ENCODE assay signal across 11 cellular contexts in genomic region chr15:49370782-49371181, GRCh38. TPM values are rescaled to one million over a fixed set of nuclear protein-coding genes. Genes with fewer than 3 reads are reported as not detected.
DNase-seq lines count a peak whose midpoint lies in the region; ATAC-seq and TF ChIP-seq lines count a peak whose summit lies in the region.
"Had no signal": no experiment of that assay in that cellular context is flagged by ENCODE, and none has a peak within 500 bp of the region (broad histone marks: within the 10 kb centered on the region; RNA-seq: fewer than 3 reads in every experiment).

No MANE protein-coding gene starts in this region.

- no peak overlapping the region for H2AFZ ChIP-seq in GM23248

- H3K27me3 ChIP-seq in AG04450 (ENCODE audit: control insufficient read depth, insufficient read depth, low read length) (no peaks in the 10 kb centered on the region), GM23248 (replicated peaks; ENCODE audit: insufficient read depth) (no peaks in the 10 kb centered on the region)

- no peaks in the 10 kb centered on the region for H4K20me1 ChIP-seq in GM23248 (ENCODE audit: insufficient read depth)

- no peak overlapping the region for H3K4me3 ChIP-seq in AG04450 (ENCODE audit: low read depth, low read length)
- no peak overlapping the region for H3K4me3 ChIP-seq in GM23248

- WGBS in GM23248 (ENCODE audit: low coverage in 1 of 2, low lambda C conversion rate in 2 of 2, missing lambda C conversion rate in 2 of 2), 2 experiments, result 62 to 74% methylated on average over 1 of the region's 1 CpG

- no peak overlapping the region for H3K9ac ChIP-seq in GM23248

- POLR2A ChIA-PET in AG04450 (lab: Yijun Ruan, JAX), result no interaction called here

- ATAC-seq in GM21737 (IDR thresholded peaks at IDR 0.05; ENCODE audit: unreplicated experiment) (no peak), GM21423 (IDR thresholded peaks at IDR 0.05; ENCODE audit: unreplicated experiment) (no peak), GM21447 (IDR thresholded peaks at IDR 0.05; ENCODE audit: unreplicated experiment) (no peak)
- ATAC-seq: activated CD4-positive, CD25-positive, alpha-beta regulatory T cell treated with anti-CD3 and anti-CD28 coated beads, Interleukin-2, amount 50 U/mL, for 24 hours had no signal

- DNase-seq in AG04450 (ENCODE audit: low read depth, low spot score), result no peak
- DNase-seq in GM23248, result peak; percentile 39
- DNase-seq in RPMI7951 (ENCODE audit: low read depth), result peak; percentile 20
- peak; percentile 55 for DNase-seq in fibroblast of peridontal ligament (ENCODE audit: extremely low read depth)
- no peak for DNase-seq in cerebellar nuclear complex (lab: John Stamatoyannopoulos, UW)
- DNase-seq: activated gamma-delta T cell, NCI-H526 treated with DMSO at 0.1 percent for 48 hours had no signal

- H3K9me3 ChIP-seq in AG04450 (ENCODE audit: control insufficient read depth, insufficient read depth, low read length), result no peaks in the 10 kb centered on the region
- H3K9me3 ChIP-seq in GM23248 (ENCODE audit: low read depth), result no peaks in the 10 kb centered on the region

- no peaks in the 10 kb centered on the region for H3F3A ChIP-seq in GM23248 (ENCODE audit: insufficient read depth)

- in situ Hi-C loops in GM23248 (cut with MboI), result no loop called here

- TF ChIP-seq CTCF in AG04450 (IDR thresholded peaks at IDR 0.05; ENCODE audit: low read depth, low read length), result peak; percentile 34

- CTCF ChIA-PET in AG04450 (lab: Charles Lee), result interaction anchor here (1.4 to 1.7 kb wide), 2 partner anchors 51 to 52 kb away, joined by 3 to 5 read pairs; partner anchors contain the start of gene FGF7

- no peaks in the 10 kb centered on the region for H3K4me1 ChIP-seq in GM23248 (ENCODE audit: insufficient read depth)

- no peaks in the 10 kb centered on the region for H3K9me2 ChIP-seq in GM23248 (ENCODE audit: insufficient read depth)

- no peaks in the 10 kb centered on the region for H3K36me3 ChIP-seq in GM23248 (ENCODE audit: low read depth)

- no peak overlapping the region for H3K27ac ChIP-seq in AG04450 (ENCODE audit: low read depth, low read length)
- no peak overlapping the region for H3K27ac ChIP-seq in GM23248

- H3K79me2 ChIP-seq in GM23248 (ENCODE audit: insufficient read depth), result no peaks in the 10 kb centered on the region

- H3K4me2 ChIP-seq in GM23248 (ENCODE audit: unreplicated experiment), result no peak overlapping the region

RNA-seq across cellular contexts. Expression of gene FGF7, which starts 52.3 kb away (rescaled TPM):
- 113 and 175 TPM in 2 replicates for polyA plus RNA-seq in AG04450 (2011; rRNA removed)
- 105 and 197 TPM in 2 replicates for polyA minus RNA-seq in AG04450 (2011; rRNA and poly(A)+ RNA removed)
- 331 and 351 TPM in 2 replicates for total RNA-seq in GM23248 (2014; rRNA removed; shearing (Covaris generic))
- 362 and 400 TPM in 2 replicates for polyA plus RNA-seq in GM23248 (2016; fragmentation: Nextera tagmentation; extraction: Ambion mirVana)
- total RNA-seq in RPMI7951 (2014; rRNA removed; shearing (Covaris generic)), result 2.0 and 3.2 TPM in 2 replicates

Comparison
In these comparisons a context has a peak if more than half of its experiments do, and no peak if none do; other contexts are left out.
1. DNase-seq: peak in GM23248 (single experiment), RPMI7951 (single experiment) and fibroblast of peridontal ligament (single experiment); none in AG04450 (single experiment) and cerebellar nuclear complex (0 of 2).
2. RNA of gene FGF7, which starts 52.3 kb away (total RNA-seq): 331 to 351 TPM in GM23248; 2.0 to 3.2 TPM in RPMI7951; every median in the first group is over 10 times any median in the second.